In genomic region chr1:204927673-204928641, GRCh38 we compare ENCODE assay signal across 19 cellular contexts. TPM values are rescaled to one million over a fixed set of nuclear protein-coding genes. Genes with fewer than 3 reads are reported as not detected.
DNase-seq lines count a peak whose midpoint lies in the region; ATAC-seq, FAIRE-seq and TF ChIP-seq lines count a peak whose summit lies in the region.
"Had no signal": no experiment of that assay in that cellular context is flagged by ENCODE, and none has a peak within 500 bp of the region (broad histone marks: within the 10 kb centered on the region; RNA-seq: fewer than 3 reads in every experiment).

No MANE protein-coding gene starts in this region.

- CTCF ChIA-PET in A673 (lab: Charles Lee), result no interaction called here

- no TSS peak for BruUV-seq in A673 (replicated peaks; lab: Mats Ljungman, UMichigan)

- H3K4me3 ChIP-seq in A673 (ENCODE audit: low read depth, low read length, poor library complexity, severe bottlenecking) (no peak overlapping the region), HUES48 (ENCODE audit: low read depth, low read length) (no peak overlapping the region), bronchial epithelial cell (ENCODE audit: low read depth, low read length) (no peak overlapping the region)
- H3K4me3 ChIP-seq: uterus had no signal

- no peak overlapping the region for H3K27ac ChIP-seq in A673 (ENCODE audit: low read depth, low read length, poor library complexity, severe bottlenecking)
- H3K27ac ChIP-seq in HUES48 (ENCODE audit: low read depth, low read length), result peak overlapping the region; percentile 83
- H3K27ac ChIP-seq: C4-2B, uterus had no signal

- H3K4me1 ChIP-seq in A673 (ENCODE audit: insufficient read depth, low read length, poor library complexity, severe bottlenecking) (no peaks in the 10 kb centered on the region), HUES48 (ENCODE audit: control insufficient read depth, insufficient read depth, low read length) (peaks cover 76% of the 10 kb centered on the region)
- H3K4me1 ChIP-seq: uterus had no signal

- H3K27me3 ChIP-seq in A673 (replicated peaks; ENCODE audit: insufficient read depth, low read depth, low read length, poor library complexity) (peaks cover 3% of the 10 kb centered on the region), HUES48 (ENCODE audit: control insufficient read depth, insufficient read depth, low read length) (no peaks in the 10 kb centered on the region), bronchial epithelial cell (ENCODE audit: control insufficient read depth, insufficient read depth, low read length) (peaks cover 2% of the 10 kb centered on the region)
- H3K27me3 ChIP-seq: uterus had no signal

- DNase-seq in A673 (ENCODE audit: low spot score) (peak; percentile 33), bronchial epithelial cell (ENCODE audit: low read depth) (no peak), left lobe of liver (ENCODE audit: low spot score) (no peak), mucosa of gallbladder (ENCODE audit: low spot score) (no peak), HCEC 1CT (no peak), DMS53 treated with DMSO at 0.1 percent for 48 hours (lab: John Stamatoyannopoulos, UW; ENCODE audit: unreplicated experiment) (no peak), HUDEP-2 (lab: John Stamatoyannopoulos, UW; ENCODE audit: unreplicated experiment in 76 of 76) (no peak)
- DNase-seq: ACHN; activated CD8-positive, alpha-beta T cell treated with anti-CD3 and anti-CD28 coated beads for 36 hours; activated naive CD4-positive, alpha-beta T cell treated with anti-CD3 and anti-CD28 coated beads, Interleukin-2, amount 50 U/mL, for 16 hours; H7; NCI-H1048; NCI-H2081; NCI-H526; stimulated activated CD4-positive, alpha-beta T cell treated with anti-CD3 and anti-CD28 coated beads, Interleukin-15, amount 100 ng/mL, for 24 hours; uterus had no signal

- ATAC-seq in left lobe of liver, result peak; percentile 68
- ATAC-seq: activated CD4-positive, CD25-positive, alpha-beta regulatory T cell treated with anti-CD3 and anti-CD28 coated beads, Interleukin-2, amount 50 U/mL, for 24 hours; activated CD8-positive, alpha-beta T cell treated with anti-CD3 and anti-CD28 coated beads for 36 hours had no signal

- POLR2A ChIA-PET in A673 (lab: Charles Lee; ENCODE audit: low non-redundant PET), result interaction anchor here (0.7 kb wide), 1 partner anchor 31 kb away, joined by 4 read pairs; no protein-coding TSS in a partner anchor

- peak; percentile 60 for FAIRE-seq in bronchial epithelial cell (lab: Jason Lieb, UNC)

- H3K36me3 ChIP-seq in A673 (ENCODE audit: insufficient read depth, low read length, poor library complexity, severe bottlenecking) (no peaks in the 10 kb centered on the region), HUES48 (ENCODE audit: control insufficient read depth, insufficient read depth, low read length) (no peaks in the 10 kb centered on the region), bronchial epithelial cell (ENCODE audit: control insufficient read depth, insufficient read depth, low read length) (no peaks in the 10 kb centered on the region)
- H3K36me3 ChIP-seq: uterus had no signal

- no peaks in the 10 kb centered on the region for H3K9me3 ChIP-seq in A673 (ENCODE audit: low read depth, low read length, poor library complexity, severe bottlenecking)
- no peaks in the 10 kb centered on the region for H3K9me3 ChIP-seq in HUES48 (ENCODE audit: control insufficient read depth, insufficient read depth, low read length)
- H3K9me3 ChIP-seq: uterus had no signal

- H3K9ac ChIP-seq in HUES48 (ENCODE audit: low read depth, low read length), result no peak overlapping the region

- TF ChIP-seq CTCF in A673 (conservative IDR thresholded peaks at IDR 0.05; ENCODE audit: low read depth, low read length), result no peak
- no peak for TF ChIP-seq CTCF in bronchial epithelial cell (IDR thresholded peaks at IDR 0.05; ENCODE audit: insufficient read depth, low read length, severe bottlenecking)

- intact Hi-C loops in A673 (cut with micrococcal nuclease; ENCODE audit: unreplicated experiment), result no loop called here

RNA-seq across cellular contexts. Expression of gene NFASC, which starts 57.3 kb away (rescaled TPM):
- total RNA-seq in A673 (2021) (0.24 and 0.44 TPM in 2 replicates), bronchial epithelial cell (0.53 and 1.0 TPM in 2 replicates), left lobe of liver (2.7 TPM), mucosa of gallbladder (18.0 TPM)
- total RNA-seq: activated CD8-positive, alpha-beta T cell treated with anti-CD3 and anti-CD28 coated beads for 36 hours had no signal
